In the genomic region with DNA sequence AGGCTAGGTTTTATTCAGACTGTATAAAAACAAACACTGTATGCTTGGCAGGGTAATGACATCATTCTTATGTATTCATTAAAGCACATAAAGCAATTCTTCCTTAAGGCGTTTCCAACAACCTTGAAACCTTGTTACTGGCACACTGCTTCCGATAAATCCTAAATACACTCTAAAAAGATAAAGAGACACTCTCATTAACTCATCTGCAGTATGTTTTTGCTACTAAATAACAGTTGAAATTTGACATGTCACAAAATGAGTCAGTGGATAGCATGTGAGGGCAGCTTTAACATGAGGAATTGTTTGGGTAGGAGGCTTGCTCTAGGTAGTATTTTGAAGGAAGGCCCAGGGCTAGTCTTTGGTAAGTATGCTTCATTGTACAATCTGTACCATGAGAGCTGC, we compare ENCODE assay signal across 1 cellular context.
TF ChIP-seq lines count a peak whose summit lies in the region.

No MANE protein-coding gene starts in this region.

TF ChIP-seq in endothelial cell of umbilical vein, 7 proteins besides CTCF, POLR2A, EP300 and RAD21:
- no peak for TF ChIP-seq JUN (IDR thresholded peaks at IDR 0.05; ENCODE audit: borderline replicate concordance, insufficient read depth, insufficient read length, low read depth)
- no peak for TF ChIP-seq EZH2 (IDR thresholded peaks at IDR 0.05; ENCODE audit: borderline replicate concordance, low read depth, low read length, severe bottlenecking)
- TF ChIP-seq POLR2AphosphoS5 (IDR thresholded peaks at IDR 0.05; ENCODE audit: insufficient read depth, low read depth, low read length), result no peak
- TF ChIP-seq FOS (IDR thresholded peaks at IDR 0.05; ENCODE audit: borderline replicate concordance, insufficient read depth, low read length), result no peak
- TF ChIP-seq GATA2 (IDR thresholded peaks at IDR 0.05; ENCODE audit: insufficient read depth, insufficient read length, low read depth, low read length), result no peak
- TF ChIP-seq MYC (IDR thresholded peaks at IDR 0.05; ENCODE audit: low read depth, low read length), result no peak
